Comparison of ENCODE assay signal across 23 cellular contexts in genomic region chr6:18391018-18391417, GRCh38. TPM values are rescaled to one million over a fixed set of nuclear protein-coding genes. Genes with fewer than 3 reads are reported as not detected.
A peak's percentile ranks its signal among the peaks of the same experiment; 100 is the strongest.
DNase-seq lines count a peak whose midpoint lies in the region; ATAC-seq, FAIRE-seq and TF ChIP-seq lines count a peak whose summit lies in the region.
"Had no signal": no experiment of that assay in that cellular context is flagged by ENCODE, and none has a peak within 500 bp of the region (broad histone marks: within the 10 kb centered on the region; RNA-seq: fewer than 3 reads in every experiment).

No MANE protein-coding gene starts in this region.

- ATAC-seq in Right ventricle myocardium inferior = no peak
- ATAC-seq in WTC11 = no peak
- no peak for ATAC-seq in lung (ENCODE audit: insufficient read depth, low FRiP score)
- ATAC-seq in HG03457 (IDR thresholded peaks at IDR 0.05; ENCODE audit: unreplicated experiment) = no peak
- no peak for ATAC-seq in HG03097 (IDR thresholded peaks at IDR 0.05; ENCODE audit: low FRiP score, unreplicated experiment)
- ATAC-seq: natural killer cell had no signal

- H3K9me3 Mint-ChIP-seq in WTC11 = no peaks in the 10 kb centered on the region
- H3K9me3 Mint-ChIP-seq: activated naive CD8-positive, alpha-beta T cell treated with anti-CD3 and anti-CD28 coated beads, Interleukin-2, amount 10 ng/mL, durations not matched to agents 7 days and 5 days; activated T-helper 1 cell treated with anti-CD3 and anti-CD28 coated beads, Interleukin-12 subunit alpha, Interleukin-12 subunit beta, Interleukin-2, Interleukin-4 antibody, amounts not matched to agents 30 ng/mL and 10 ng/mL and 1 ng/mL, durations not matched to agents 14 hours and 24 hours and 36 hours; CD4-positive, alpha-beta T cell; natural killer cell had no signal

- H3K27ac ChIP-seq in left ventricle myocardium inferior (replicated peaks) (no peak overlapping the region), lung (ENCODE audit: low read depth in 1 of 2, low read length in 1 of 2) (peak overlapping the region in 1 of 2 donors; percentile 47)
- H3K27ac ChIP-seq: SK-N-MC had no signal

- POLR2A ChIA-PET in WTC11 (lab: Charles Lee) = no interaction called here

- H3K4me3 ChIP-seq in left ventricle myocardium inferior = peak overlapping the region; percentile 76
- peak overlapping the region; percentile 9 for H3K4me3 ChIP-seq in lung
- H3K4me3 ChIP-seq: SK-N-MC had no signal

- FAIRE-seq in RCC 7860 (lab: Jason Lieb, UNC) = no peak
- FAIRE-seq: bronchial epithelial cell had no signal

- peaks cover 79% of the 10 kb centered on the region for H3K4me1 Mint-ChIP-seq in WTC11

- WGBS in lung, 2 donors = 25 to 33% methylated on average over 3 of the region's 3 CpGs

- H3K9me3 ChIP-seq in left ventricle myocardium inferior (replicated peaks) (no peaks in the 10 kb centered on the region), lung (ENCODE audit: control insufficient read depth in 2 of 2, insufficient read depth in 1 of 2, low read length in 1 of 2) (peaks cover 0 to 2% of the 10 kb centered on the region in 2 donors)
- H3K9me3 ChIP-seq: esophagus squamous epithelium, tibial nerve had no signal

- no peaks in the 10 kb centered on the region for H3K27me3 Mint-ChIP-seq in WTC11 (ENCODE audit: low read depth)
- H3K27me3 Mint-ChIP-seq: activated naive CD8-positive, alpha-beta T cell treated with anti-CD3 and anti-CD28 coated beads, Interleukin-2, amount 10 ng/mL, durations not matched to agents 7 days and 5 days; CD4-positive, alpha-beta T cell had no signal

- intact Hi-C loops in left ventricle myocardium inferior (cut with micrococcal nuclease) (no loop called here), Right ventricle myocardium inferior (cut with DNase I) (no loop called here)

- H3K27ac Mint-ChIP-seq in WTC11 = no peak overlapping the region
- H3K27ac Mint-ChIP-seq: activated naive CD8-positive, alpha-beta T cell treated with anti-CD3 and anti-CD28 coated beads, Interleukin-2, amount 10 ng/mL, durations not matched to agents 7 days and 5 days; activated T-helper 1 cell treated with anti-CD3 and anti-CD28 coated beads, Interleukin-12 subunit alpha, Interleukin-12 subunit beta, Interleukin-2, Interleukin-4 antibody, amounts not matched to agents 30 ng/mL and 10 ng/mL and 1 ng/mL, durations not matched to agents 14 hours and 24 hours and 36 hours; CD4-positive, alpha-beta T cell; natural killer cell had no signal

- CTCF ChIA-PET in WTC11 (lab: Charles Lee) = no interaction called here

- H3K4me3 Mint-ChIP-seq in WTC11 = no peak overlapping the region
- H3K4me3 Mint-ChIP-seq: activated naive CD8-positive, alpha-beta T cell treated with anti-CD3 and anti-CD28 coated beads, Interleukin-2, amount 10 ng/mL, durations not matched to agents 7 days and 5 days; activated T-helper 1 cell treated with anti-CD3 and anti-CD28 coated beads, Interleukin-12 subunit alpha, Interleukin-12 subunit beta, Interleukin-2, Interleukin-4 antibody, amounts not matched to agents 30 ng/mL and 10 ng/mL and 1 ng/mL, durations not matched to agents 14 hours and 24 hours and 36 hours; CD4-positive, alpha-beta T cell; natural killer cell had no signal

- no peaks in the 10 kb centered on the region for H3K36me3 Mint-ChIP-seq in WTC11
- H3K36me3 Mint-ChIP-seq: activated naive CD8-positive, alpha-beta T cell treated with anti-CD3 and anti-CD28 coated beads, Interleukin-2, amount 10 ng/mL, durations not matched to agents 7 days and 5 days; natural killer cell had no signal

- H3K36me3 ChIP-seq in left ventricle myocardium inferior (no peaks in the 10 kb centered on the region), lung (ENCODE audit: control insufficient read depth in 2 of 2, insufficient read depth in 2 of 2, low read length in 2 of 2) (no peaks in the 10 kb centered on the region)
- H3K36me3 ChIP-seq: tibial nerve had no signal

- no peak for DNase-seq in left ventricle myocardium inferior
- DNase-seq in Right ventricle myocardium inferior (ENCODE audit: missing footprints) = no peak
- no peak for DNase-seq in WTC11 (ENCODE audit: low spot score)
- no peak for DNase-seq in lung (ENCODE audit: low spot score)
- no peak for DNase-seq in RCC 7860 (ENCODE audit: low spot score)
- DNase-seq in stimulated activated naive CD4-positive, alpha-beta T cell (lab: John Stamatoyannopoulos, UW) = no peak
- DNase-seq: ACHN; activated naive CD8-positive, alpha-beta T cell treated with anti-CD3 and anti-CD28 coated beads, Interleukin-2, amount 10 ng/mL, durations not matched to agents 7 days and 5 days; CD4-positive, alpha-beta T cell; DMS79 treated with DMSO at 0.1 percent for 48 hours; esophagus squamous epithelium; mesenchymal stem cell; natural killer cell; NCI-H1694; NCI-H446 treated with DMSO at 0.1 percent for 48 hours; posterior cingulate gyrus; T1000 had no signal

- no peaks in the 10 kb centered on the region for H3K27me3 ChIP-seq in left ventricle myocardium inferior (ENCODE audit: low read depth)
- no peaks in the 10 kb centered on the region for H3K27me3 ChIP-seq in lung (ENCODE audit: control insufficient read depth, insufficient read depth)
- H3K27me3 ChIP-seq: esophagus squamous epithelium had no signal

- no peak for TF ChIP-seq CTCF in left ventricle myocardium inferior (IDR thresholded peaks at IDR 0.05; ENCODE audit: borderline replicate concordance)
- no peak for TF ChIP-seq CTCF in WTC11 (IDR thresholded peaks at IDR 0.05)
- TF ChIP-seq CTCF in lung (IDR thresholded peaks at IDR 0.05; ENCODE audit: control extremely low read depth, extremely low read depth) = no peak

- peaks cover 90% of the 10 kb centered on the region for H3K4me1 ChIP-seq in left ventricle myocardium inferior
- H3K4me1 ChIP-seq in lung (ENCODE audit: control insufficient read depth in 2 of 2, insufficient read depth in 2 of 2, low read length in 2 of 2) = peaks cover 11 to 18% of the 10 kb centered on the region in 2 donors

TF ChIP-seq in WTC11, 78 proteins besides CTCF, POLR2A, EP300 and RAD21:
- TF ChIP-seq PREB (CRISPR knock-in tag; IDR thresholded peaks at IDR 0.05; ENCODE audit: borderline replicate concordance) = no peak
- TF ChIP-seq NFATC4 (CRISPR knock-in tag; IDR thresholded peaks at IDR 0.05) = no peak
- no peak for TF ChIP-seq SMAD4 (CRISPR knock-in tag; IDR thresholded peaks at IDR 0.05)
- TF ChIP-seq GTF2I (CRISPR knock-in tag; conservative IDR thresholded peaks at IDR 0.05) = no peak
- 0 out of 2 replicates have a peak, but pooled peaks have one; percentile 21 for TF ChIP-seq NFYB (CRISPR knock-in tag; conservative IDR thresholded peaks at IDR 0.05; ENCODE audit: low read depth)
- TF ChIP-seq NR3C1 (CRISPR knock-in tag; conservative IDR thresholded peaks at IDR 0.05; ENCODE audit: low read depth) = no peak
- TF ChIP-seq ZNF423 (CRISPR knock-in tag; IDR thresholded peaks at IDR 0.05) = no peak

RNA-seq across cellular contexts. Expression of gene RNF144B, which starts 3.9 kb away (rescaled TPM):
- total RNA-seq in left ventricle myocardium inferior (14.1 TPM), Right ventricle myocardium inferior (18.2 TPM), WTC11 (2021) (4.9 to 8.2 TPM (median 5.7 TPM) in 3 replicates), lung (10 to 100 TPM; 56.9 to 96.8 TPM)
- 10 to 100 TPM; 18.1 to 62.1 TPM for polyA plus RNA-seq in lung
